ENCODE assay signal across 1 cellular context in the genomic region with DNA sequence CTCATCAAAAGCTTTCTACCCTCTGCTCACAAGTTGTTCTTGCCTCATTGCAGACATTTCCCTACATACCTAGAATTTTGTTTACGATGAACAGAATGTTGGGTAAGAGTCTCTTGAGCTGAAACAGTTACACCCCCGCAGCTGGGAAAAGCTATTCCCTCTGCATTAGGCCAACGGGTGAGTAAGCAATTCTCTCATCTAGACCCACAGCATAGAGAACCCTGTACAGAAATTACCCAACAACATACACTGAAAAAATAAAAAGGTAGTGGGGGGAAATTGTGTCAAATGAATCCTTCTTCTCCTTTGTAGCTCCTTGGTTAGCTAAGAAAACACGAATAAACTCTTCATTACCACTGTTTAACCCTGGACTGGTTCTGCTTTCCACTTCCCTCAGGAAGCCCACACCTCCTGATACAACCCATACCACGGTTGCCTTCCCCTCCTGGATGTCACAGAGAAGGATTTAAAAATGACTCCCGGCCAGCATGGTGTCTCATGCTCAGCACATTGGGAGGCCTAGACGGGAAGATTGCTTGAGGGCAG.
TF ChIP-seq lines count a peak whose summit lies in the region.

No MANE protein-coding gene starts in this region.

TF ChIP-seq in K562, 482 proteins besides CTCF, POLR2A, EP300 and RAD21 (continued from another document and continues in another):
- TF ChIP-seq, protein P1, sequence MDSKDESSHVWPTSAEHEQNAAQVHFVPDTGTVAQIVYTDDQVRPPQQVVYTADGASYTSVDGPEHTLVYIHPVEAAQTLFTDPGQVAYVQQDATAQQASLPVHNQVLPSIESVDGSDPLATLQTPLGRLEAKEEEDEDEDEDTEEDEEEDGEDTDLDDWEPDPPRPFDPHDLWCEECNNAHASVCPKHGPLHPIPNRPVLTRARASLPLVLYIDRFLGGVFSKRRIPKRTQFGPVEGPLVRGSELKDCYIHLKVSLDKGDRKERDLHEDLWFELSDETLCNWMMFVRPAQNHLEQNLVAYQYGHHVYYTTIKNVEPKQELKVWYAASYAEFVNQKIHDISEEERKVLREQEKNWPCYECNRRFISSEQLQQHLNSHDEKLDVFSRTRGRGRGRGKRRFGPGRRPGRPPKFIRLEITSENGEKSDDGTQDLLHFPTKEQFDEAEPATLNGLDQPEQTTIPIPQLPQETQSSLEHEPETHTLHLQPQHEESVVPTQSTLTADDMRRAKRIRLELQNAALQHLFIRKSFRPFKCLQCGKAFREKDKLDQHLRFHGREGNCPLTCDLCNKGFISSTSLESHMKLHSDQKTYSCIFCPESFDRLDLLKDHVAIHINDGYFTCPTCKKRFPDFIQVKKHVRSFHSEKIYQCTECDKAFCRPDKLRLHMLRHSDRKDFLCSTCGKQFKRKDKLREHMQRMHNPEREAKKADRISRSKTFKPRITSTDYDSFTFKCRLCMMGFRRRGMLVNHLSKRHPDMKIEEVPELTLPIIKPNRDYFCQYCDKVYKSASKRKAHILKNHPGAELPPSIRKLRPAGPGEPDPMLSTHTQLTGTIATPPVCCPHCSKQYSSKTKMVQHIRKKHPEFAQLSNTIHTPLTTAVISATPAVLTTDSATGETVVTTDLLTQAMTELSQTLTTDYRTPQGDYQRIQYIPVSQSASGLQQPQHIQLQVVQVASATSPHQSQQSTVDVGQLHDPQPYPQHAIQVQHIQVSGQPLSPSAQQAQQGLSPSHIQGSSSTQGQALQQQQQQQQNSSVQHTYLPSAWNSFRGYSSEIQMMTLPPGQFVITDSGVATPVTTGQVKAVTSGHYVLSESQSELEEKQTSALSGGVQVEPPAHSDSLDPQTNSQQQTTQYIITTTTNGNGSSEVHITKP (IDR thresholded peaks at IDR 0.05; ENCODE audit: partially characterized antibody): peak; percentile 80
- peak; percentile 85 for TF ChIP-seq CEBPB (tag; IDR thresholded peaks at IDR 0.05)
- peak; percentile 68 for TF ChIP-seq MAFG (tag; conservative IDR thresholded peaks at IDR 0.05)
- TF ChIP-seq CEBPG (CRISPR knock-in tag; IDR thresholded peaks at IDR 0.05): no peak
- peak; percentile 82 for TF ChIP-seq CEBPG (tag; conservative IDR thresholded peaks at IDR 0.05 in 1 of 2, IDR thresholded peaks at IDR 0.05 in 1 of 2)
- no peak for TF ChIP-seq KLF1 (tag; IDR thresholded peaks at IDR 0.05)
- TF ChIP-seq ZNF23 (CRISPR knock-in tag; IDR thresholded peaks at IDR 0.05): no peak
- peak; percentile 27; the same call in 1 of the 2 replicates for TF ChIP-seq HDAC2 (IDR thresholded peaks at IDR 0.05)
- no peak for TF ChIP-seq ZNF12 (CRISPR knock-in tag; IDR thresholded peaks at IDR 0.05)
- TF ChIP-seq, protein P2, sequence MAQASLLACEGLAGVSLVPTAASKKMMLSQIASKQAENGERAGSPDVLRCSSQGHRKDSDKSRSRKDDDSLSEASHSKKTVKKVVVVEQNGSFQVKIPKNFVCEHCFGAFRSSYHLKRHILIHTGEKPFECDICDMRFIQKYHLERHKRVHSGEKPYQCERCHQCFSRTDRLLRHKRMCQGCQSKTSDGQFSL (CRISPR knock-in tag; IDR thresholded peaks at IDR 0.05): no peak
- TF ChIP-seq, protein P2 (tag; IDR thresholded peaks at IDR 0.05): no peak
- peak; percentile 34; the same call in 1 of the 2 replicates for TF ChIP-seq ARID1B (IDR thresholded peaks at IDR 0.05)
- TF ChIP-seq SMARCE1 (IDR thresholded peaks at IDR 0.05): peak; percentile 50; the same call in 1 of the 2 replicates
- TF ChIP-seq NFE2 (IDR thresholded peaks at IDR 0.05; ENCODE audit: low read depth): peak; percentile 85
- TF ChIP-seq, protein P3, sequence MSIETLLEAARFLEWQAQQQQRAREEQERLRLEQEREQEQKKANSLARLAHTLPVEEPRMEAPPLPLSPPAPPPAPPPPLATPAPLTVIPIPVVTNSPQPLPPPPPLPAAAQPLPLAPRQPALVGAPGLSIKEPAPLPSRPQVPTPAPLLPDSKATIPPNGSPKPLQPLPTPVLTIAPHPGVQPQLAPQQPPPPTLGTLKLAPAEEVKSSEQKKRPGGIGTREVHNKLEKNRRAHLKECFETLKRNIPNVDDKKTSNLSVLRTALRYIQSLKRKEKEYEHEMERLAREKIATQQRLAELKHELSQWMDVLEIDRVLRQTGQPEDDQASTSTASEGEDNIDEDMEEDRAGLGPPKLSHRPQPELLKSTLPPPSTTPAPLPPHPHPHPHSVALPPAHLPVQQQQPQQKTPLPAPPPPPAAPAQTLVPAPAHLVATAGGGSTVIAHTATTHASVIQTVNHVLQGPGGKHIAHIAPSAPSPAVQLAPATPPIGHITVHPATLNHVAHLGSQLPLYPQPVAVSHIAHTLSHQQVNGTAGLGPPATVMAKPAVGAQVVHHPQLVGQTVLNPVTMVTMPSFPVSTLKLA (conservative IDR thresholded peaks at IDR 0.05): peak in 1 of 2 experiments; percentile 34; a peak in 1 of 4 replicates
- no peak for TF ChIP-seq ZNF717 (CRISPR knock-in tag; IDR thresholded peaks at IDR 0.05)
- TF ChIP-seq TCF7 (IDR thresholded peaks at IDR 0.05; ENCODE audit: borderline replicate concordance): no peak
- TF ChIP-seq EP400 (IDR thresholded peaks at IDR 0.05): 0 out of 2 replicates have a peak, but pooled peaks have one; percentile 30
- peak; percentile 24; the same call in 1 of the 2 replicates for TF ChIP-seq TEAD4 (IDR thresholded peaks at IDR 0.05; ENCODE audit: low read length)
- TF ChIP-seq TEAD4 (CRISPR knock-in tag; IDR thresholded peaks at IDR 0.05; ENCODE audit: borderline replicate concordance): no peak
- TF ChIP-seq EGR1 (conservative IDR thresholded peaks at IDR 0.05): peak; percentile 89
- TF ChIP-seq, protein P4, sequence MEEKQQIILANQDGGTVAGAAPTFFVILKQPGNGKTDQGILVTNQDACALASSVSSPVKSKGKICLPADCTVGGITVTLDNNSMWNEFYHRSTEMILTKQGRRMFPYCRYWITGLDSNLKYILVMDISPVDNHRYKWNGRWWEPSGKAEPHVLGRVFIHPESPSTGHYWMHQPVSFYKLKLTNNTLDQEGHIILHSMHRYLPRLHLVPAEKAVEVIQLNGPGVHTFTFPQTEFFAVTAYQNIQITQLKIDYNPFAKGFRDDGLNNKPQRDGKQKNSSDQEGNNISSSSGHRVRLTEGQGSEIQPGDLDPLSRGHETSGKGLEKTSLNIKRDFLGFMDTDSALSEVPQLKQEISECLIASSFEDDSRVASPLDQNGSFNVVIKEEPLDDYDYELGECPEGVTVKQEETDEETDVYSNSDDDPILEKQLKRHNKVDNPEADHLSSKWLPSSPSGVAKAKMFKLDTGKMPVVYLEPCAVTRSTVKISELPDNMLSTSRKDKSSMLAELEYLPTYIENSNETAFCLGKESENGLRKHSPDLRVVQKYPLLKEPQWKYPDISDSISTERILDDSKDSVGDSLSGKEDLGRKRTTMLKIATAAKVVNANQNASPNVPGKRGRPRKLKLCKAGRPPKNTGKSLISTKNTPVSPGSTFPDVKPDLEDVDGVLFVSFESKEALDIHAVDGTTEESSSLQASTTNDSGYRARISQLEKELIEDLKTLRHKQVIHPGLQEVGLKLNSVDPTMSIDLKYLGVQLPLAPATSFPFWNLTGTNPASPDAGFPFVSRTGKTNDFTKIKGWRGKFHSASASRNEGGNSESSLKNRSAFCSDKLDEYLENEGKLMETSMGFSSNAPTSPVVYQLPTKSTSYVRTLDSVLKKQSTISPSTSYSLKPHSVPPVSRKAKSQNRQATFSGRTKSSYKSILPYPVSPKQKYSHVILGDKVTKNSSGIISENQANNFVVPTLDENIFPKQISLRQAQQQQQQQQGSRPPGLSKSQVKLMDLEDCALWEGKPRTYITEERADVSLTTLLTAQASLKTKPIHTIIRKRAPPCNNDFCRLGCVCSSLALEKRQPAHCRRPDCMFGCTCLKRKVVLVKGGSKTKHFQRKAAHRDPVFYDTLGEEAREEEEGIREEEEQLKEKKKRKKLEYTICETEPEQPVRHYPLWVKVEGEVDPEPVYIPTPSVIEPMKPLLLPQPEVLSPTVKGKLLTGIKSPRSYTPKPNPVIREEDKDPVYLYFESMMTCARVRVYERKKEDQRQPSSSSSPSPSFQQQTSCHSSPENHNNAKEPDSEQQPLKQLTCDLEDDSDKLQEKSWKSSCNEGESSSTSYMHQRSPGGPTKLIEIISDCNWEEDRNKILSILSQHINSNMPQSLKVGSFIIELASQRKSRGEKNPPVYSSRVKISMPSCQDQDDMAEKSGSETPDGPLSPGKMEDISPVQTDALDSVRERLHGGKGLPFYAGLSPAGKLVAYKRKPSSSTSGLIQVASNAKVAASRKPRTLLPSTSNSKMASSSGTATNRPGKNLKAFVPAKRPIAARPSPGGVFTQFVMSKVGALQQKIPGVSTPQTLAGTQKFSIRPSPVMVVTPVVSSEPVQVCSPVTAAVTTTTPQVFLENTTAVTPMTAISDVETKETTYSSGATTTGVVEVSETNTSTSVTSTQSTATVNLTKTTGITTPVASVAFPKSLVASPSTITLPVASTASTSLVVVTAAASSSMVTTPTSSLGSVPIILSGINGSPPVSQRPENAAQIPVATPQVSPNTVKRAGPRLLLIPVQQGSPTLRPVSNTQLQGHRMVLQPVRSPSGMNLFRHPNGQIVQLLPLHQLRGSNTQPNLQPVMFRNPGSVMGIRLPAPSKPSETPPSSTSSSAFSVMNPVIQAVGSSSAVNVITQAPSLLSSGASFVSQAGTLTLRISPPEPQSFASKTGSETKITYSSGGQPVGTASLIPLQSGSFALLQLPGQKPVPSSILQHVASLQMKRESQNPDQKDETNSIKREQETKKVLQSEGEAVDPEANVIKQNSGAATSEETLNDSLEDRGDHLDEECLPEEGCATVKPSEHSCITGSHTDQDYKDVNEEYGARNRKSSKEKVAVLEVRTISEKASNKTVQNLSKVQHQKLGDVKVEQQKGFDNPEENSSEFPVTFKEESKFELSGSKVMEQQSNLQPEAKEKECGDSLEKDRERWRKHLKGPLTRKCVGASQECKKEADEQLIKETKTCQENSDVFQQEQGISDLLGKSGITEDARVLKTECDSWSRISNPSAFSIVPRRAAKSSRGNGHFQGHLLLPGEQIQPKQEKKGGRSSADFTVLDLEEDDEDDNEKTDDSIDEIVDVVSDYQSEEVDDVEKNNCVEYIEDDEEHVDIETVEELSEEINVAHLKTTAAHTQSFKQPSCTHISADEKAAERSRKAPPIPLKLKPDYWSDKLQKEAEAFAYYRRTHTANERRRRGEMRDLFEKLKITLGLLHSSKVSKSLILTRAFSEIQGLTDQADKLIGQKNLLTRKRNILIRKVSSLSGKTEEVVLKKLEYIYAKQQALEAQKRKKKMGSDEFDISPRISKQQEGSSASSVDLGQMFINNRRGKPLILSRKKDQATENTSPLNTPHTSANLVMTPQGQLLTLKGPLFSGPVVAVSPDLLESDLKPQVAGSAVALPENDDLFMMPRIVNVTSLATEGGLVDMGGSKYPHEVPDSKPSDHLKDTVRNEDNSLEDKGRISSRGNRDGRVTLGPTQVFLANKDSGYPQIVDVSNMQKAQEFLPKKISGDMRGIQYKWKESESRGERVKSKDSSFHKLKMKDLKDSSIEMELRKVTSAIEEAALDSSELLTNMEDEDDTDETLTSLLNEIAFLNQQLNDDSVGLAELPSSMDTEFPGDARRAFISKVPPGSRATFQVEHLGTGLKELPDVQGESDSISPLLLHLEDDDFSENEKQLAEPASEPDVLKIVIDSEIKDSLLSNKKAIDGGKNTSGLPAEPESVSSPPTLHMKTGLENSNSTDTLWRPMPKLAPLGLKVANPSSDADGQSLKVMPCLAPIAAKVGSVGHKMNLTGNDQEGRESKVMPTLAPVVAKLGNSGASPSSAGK (IDR thresholded peaks at IDR 0.05): peak; percentile 71
- TF ChIP-seq, protein P5, sequence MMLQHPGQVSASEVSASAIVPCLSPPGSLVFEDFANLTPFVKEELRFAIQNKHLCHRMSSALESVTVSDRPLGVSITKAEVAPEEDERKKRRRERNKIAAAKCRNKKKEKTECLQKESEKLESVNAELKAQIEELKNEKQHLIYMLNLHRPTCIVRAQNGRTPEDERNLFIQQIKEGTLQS (IDR thresholded peaks at IDR 0.05): peak; percentile 15; the same call in 1 of the 2 replicates
- TF ChIP-seq, protein P5 (CRISPR knock-in tag; conservative IDR thresholded peaks at IDR 0.05): no peak
- TF ChIP-seq FOXK2 (conservative IDR thresholded peaks at IDR 0.05 in 1 of 2, IDR thresholded peaks at IDR 0.05 in 1 of 2; ENCODE audit: low read depth in 2 of 2): 0 out of 4 replicates have a peak, but pooled peaks of 1 of the 2 experiments have one; percentile 16
- no peak for TF ChIP-seq ZNF274 (IDR thresholded peaks at IDR 0.05; ENCODE audit: borderline replicate concordance, low read depth, low read length)
- no peak for TF ChIP-seq SNRNP70 (optimal IDR thresholded peaks at IDR 0.05; ENCODE audit: low read depth, low read length)
- TF ChIP-seq ATF7 (IDR thresholded peaks at IDR 0.05): 0 out of 2 replicates have a peak, but pooled peaks have one; percentile 31
- TF ChIP-seq C11orf30 (IDR thresholded peaks at IDR 0.05; ENCODE audit: low read depth): peak; percentile 86
- peak; percentile 72 for TF ChIP-seq ZNF316 (IDR thresholded peaks at IDR 0.05)
- TF ChIP-seq, protein P6, sequence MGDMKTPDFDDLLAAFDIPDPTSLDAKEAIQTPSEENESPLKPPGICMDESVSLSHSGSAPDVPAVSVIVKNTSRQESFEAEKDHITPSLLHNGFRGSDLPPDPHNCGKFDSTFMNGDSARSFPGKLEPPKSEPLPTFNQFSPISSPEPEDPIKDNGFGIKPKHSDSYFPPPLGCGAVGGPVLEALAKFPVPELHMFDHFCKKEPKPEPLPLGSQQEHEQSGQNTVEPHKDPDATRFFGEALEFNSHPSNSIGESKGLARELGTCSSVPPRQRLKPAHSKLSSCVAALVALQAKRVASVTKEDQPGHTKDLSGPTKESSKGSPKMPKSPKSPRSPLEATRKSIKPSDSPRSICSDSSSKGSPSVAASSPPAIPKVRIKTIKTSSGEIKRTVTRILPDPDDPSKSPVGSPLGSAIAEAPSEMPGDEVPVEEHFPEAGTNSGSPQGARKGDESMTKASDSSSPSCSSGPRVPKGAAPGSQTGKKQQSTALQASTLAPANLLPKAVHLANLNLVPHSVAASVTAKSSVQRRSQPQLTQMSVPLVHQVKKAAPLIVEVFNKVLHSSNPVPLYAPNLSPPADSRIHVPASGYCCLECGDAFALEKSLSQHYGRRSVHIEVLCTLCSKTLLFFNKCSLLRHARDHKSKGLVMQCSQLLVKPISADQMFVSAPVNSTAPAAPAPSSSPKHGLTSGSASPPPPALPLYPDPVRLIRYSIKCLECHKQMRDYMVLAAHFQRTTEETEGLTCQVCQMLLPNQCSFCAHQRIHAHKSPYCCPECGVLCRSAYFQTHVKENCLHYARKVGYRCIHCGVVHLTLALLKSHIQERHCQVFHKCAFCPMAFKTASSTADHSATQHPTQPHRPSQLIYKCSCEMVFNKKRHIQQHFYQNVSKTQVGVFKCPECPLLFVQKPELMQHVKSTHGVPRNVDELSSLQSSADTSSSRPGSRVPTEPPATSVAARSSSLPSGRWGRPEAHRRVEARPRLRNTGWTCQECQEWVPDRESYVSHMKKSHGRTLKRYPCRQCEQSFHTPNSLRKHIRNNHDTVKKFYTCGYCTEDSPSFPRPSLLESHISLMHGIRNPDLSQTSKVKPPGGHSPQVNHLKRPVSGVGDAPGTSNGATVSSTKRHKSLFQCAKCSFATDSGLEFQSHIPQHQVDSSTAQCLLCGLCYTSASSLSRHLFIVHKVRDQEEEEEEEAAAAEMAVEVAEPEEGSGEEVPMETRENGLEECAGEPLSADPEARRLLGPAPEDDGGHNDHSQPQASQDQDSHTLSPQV (IDR thresholded peaks at IDR 0.05): peak; percentile 49; the same call in 1 of the 2 replicates
- TF ChIP-seq DDX20 (tag; IDR thresholded peaks at IDR 0.05; ENCODE audit: low read depth): no peak
- no peak for TF ChIP-seq TBP (optimal IDR thresholded peaks at IDR 0.05; ENCODE audit: low read depth, low read length)
- peak; percentile 54 for TF ChIP-seq DPF2 (IDR thresholded peaks at IDR 0.05)
